Comparison of ENCODE assay signal across 8 cellular contexts in the genomic region with DNA sequence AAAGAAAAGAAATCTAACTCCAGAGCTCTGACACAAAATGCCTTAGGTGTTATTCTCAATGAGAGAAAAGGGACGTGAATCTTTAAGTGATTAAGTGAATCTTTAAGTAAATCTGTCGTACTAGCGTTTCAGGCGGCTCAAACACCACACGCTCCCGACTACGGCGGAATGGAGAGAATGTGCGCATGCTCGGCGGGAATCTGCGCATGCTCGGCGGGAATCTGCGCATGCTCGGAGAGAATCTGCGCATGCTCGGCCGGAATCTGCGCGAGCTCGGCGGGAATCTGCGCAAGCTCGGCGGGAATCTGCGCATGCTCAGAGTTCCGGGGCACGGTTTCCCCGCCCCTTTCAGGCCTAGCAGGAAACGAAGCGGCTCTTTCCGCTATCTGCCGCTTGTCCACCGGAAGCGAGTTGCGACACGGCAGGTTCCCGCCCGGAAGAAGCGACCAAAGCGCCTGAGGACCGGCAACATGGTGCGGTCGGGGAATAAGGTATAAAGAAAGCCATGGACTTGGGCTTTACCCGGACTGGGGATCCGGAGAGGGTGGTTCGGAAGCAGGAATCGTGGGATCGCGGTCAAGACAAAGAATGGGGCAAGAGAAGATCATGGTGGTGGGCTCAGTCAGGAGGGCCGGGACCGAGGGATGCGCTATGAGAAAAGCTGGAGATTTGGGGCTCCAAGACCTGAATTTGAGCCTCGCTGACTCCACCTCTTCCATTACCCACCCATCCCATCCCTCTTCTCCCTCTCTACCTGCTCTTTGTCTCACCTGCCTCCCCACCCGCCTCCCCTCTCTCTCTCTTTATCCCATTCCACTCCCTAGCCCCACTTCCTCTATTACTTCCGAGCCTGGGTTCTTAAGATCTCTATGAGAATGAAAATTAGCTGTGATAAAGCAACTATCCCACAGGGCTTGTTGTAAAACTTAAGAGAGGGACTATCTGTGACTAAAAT. TPM values are rescaled to one million over a fixed set of nuclear protein-coding genes. Genes with fewer than 3 reads are reported as not detected.
DNase-seq lines count a peak whose midpoint lies in the region; ATAC-seq, FAIRE-seq and TF ChIP-seq lines count a peak whose summit lies in the region.

A gene (plus strand): TSS at position 382 of the 955 bp plus-strand sequence. CDS start 89 bp downstream, at position 471.

- H3K36me3 ChIP-seq in SJSA1 (peaks cover 45% of the 10 kb centered on the region), neural cell (ENCODE audit: insufficient read depth, low read length) (peaks cover 3% of the 10 kb centered on the region)

- H4K20me1 ChIP-seq in neural cell (ENCODE audit: insufficient read depth), result no peaks in the 10 kb centered on the region

- peak; percentile 95 for FAIRE-seq in G401.6 (lab: Jason Lieb, UNC)

- no peaks in the 10 kb centered on the region for H3K27me3 Mint-ChIP-seq in stimulated activated naive CD8-positive, alpha-beta T cell treated with anti-CD3 and anti-CD28 coated beads, Interleukin-15, amount 100 ng/mL, for 72 hours

- H3K9ac ChIP-seq in neural cell (ENCODE audit: low read length), result peak within 1 kb of the TSS; percentile 98

- H3K27ac ChIP-seq in SJSA1 (peak within 1 kb of the TSS; percentile 84), neural cell (ENCODE audit: low read length) (peak within 1 kb of the TSS; percentile 97)

- CTCF ChIA-PET in HEK293T (lab: Yijun Ruan, JAX), result interaction anchor here (0.6 to 0.7 kb wide), 2 partner anchors 15 to 31 kb away, joined by 3 to 4 read pairs; no protein-coding TSS in a partner anchor

- DNase-seq in HEK293T (ENCODE audit: extremely low spot score) (peak; percentile 95), MV-4-11 (lab: John Stamatoyannopoulos, UW) (peak; percentile 96), SJSA1 (ENCODE audit: low read depth in 1 of 2, low spot score in 2 of 2) (peak; percentile 97 to 98), fibroblast of villous mesenchyme (ENCODE audit: low read depth) (peak; percentile 98)
- peak; percentile 96 for DNase-seq in activated gamma-delta T cell treated with anti-CD3 and anti-CD28 coated beads, Interleukin-2, amount 50 U/mL, for 16 hours (ENCODE audit: low read depth)
- peak; percentile 95 to 97 for DNase-seq in stimulated activated naive CD8-positive, alpha-beta T cell treated with anti-CD3 and anti-CD28 coated beads, Interleukin-15, amount 100 ng/mL, for 72 hours

- no peaks in the 10 kb centered on the region for H3K27me3 ChIP-seq in SJSA1 (replicated peaks)
- H3K27me3 ChIP-seq in neural cell (ENCODE audit: insufficient read depth, low read depth, low read length), result no peaks in the 10 kb centered on the region

- H3K4me2 ChIP-seq in neural cell (ENCODE audit: low read length), result peak within 1 kb of the TSS; percentile 54

- peak; percentile 78 for ATAC-seq in stimulated activated naive CD8-positive, alpha-beta T cell treated with anti-CD3 and anti-CD28 coated beads, Interleukin-15, amount 100 ng/mL, for 72 hours

- H3F3A ChIP-seq in neural cell (ENCODE audit: insufficient read depth, low read length, poor library complexity, severe bottlenecking), result no peaks in the 10 kb centered on the region

- peak within 1 kb of the TSS; percentile 99 to 100 for H3K4me3 Mint-ChIP-seq in stimulated activated naive CD8-positive, alpha-beta T cell treated with anti-CD3 and anti-CD28 coated beads, Interleukin-15, amount 100 ng/mL, for 72 hours

- POLR2A ChIA-PET in HEK293T (lab: Yijun Ruan, JAX), result interaction anchor here (0.6 to 3.2 kb wide), 9 partner anchors 15 to 389 kb away, joined by 3 to 19 read pairs (median 5); a partner anchor contains a TSS

- peak within 1 kb of the TSS; percentile 99 to 100 for H3K27ac Mint-ChIP-seq in stimulated activated naive CD8-positive, alpha-beta T cell treated with anti-CD3 and anti-CD28 coated beads, Interleukin-15, amount 100 ng/mL, for 72 hours

- peaks cover 53% of the 10 kb centered on the region for H3K4me1 Mint-ChIP-seq in stimulated activated naive CD8-positive, alpha-beta T cell treated with anti-CD3 and anti-CD28 coated beads, Interleukin-15, amount 100 ng/mL, for 72 hours

- TF ChIP-seq EP300 in neural cell (conservative IDR thresholded peaks at IDR 0.05; ENCODE audit: poor library complexity, severe bottlenecking), result no peak

- H3K4me1 ChIP-seq in SJSA1 (replicated peaks), result peaks cover 8% of the 10 kb centered on the region; the same call in 1 of the 2 replicates

- H3K9me3 ChIP-seq in SJSA1 (replicated peaks) (no peaks in the 10 kb centered on the region), neural cell (ENCODE audit: low read length) (no peaks in the 10 kb centered on the region)

- no peak for TF ChIP-seq CTCF in fibroblast of villous mesenchyme (IDR thresholded peaks at IDR 0.05; ENCODE audit: insufficient read depth, low read depth, low read length)
- TF ChIP-seq CTCF in neural cell (IDR thresholded peaks at IDR 0.05; ENCODE audit: poor library complexity, severe bottlenecking), result no peak

- H3K9me2 ChIP-seq in neural cell (ENCODE audit: insufficient read depth, low read length), result no peaks in the 10 kb centered on the region

- peak within 1 kb of the TSS; percentile 69 for H2AFZ ChIP-seq in neural cell (ENCODE audit: low read depth, low read length)

- no peak for TF ChIP-seq RAD21 in neural cell (conservative IDR thresholded peaks at IDR 0.05)

- H3K79me2 ChIP-seq in neural cell (replicated peaks; ENCODE audit: insufficient read depth, low read length), result peaks cover 31% of the 10 kb centered on the region

- H3K9me3 Mint-ChIP-seq in stimulated activated naive CD8-positive, alpha-beta T cell treated with anti-CD3 and anti-CD28 coated beads, Interleukin-15, amount 100 ng/mL, for 72 hours, result no peaks in the 10 kb centered on the region

- H3K4me3 ChIP-seq in SJSA1 (peak within 1 kb of the TSS; percentile 77), fibroblast of villous mesenchyme (ENCODE audit: low read depth, low read length) (peak within 1 kb of the TSS; percentile 99), neural cell (ENCODE audit: low read length) (peak within 1 kb of the TSS; percentile 87)

TF ChIP-seq in HEK293T, 16 proteins besides CTCF, POLR2A, EP300 and RAD21:
- no peak for TF ChIP-seq LEF1 (IDR thresholded peaks at IDR 0.05; ENCODE audit: borderline replicate concordance)
- peak; percentile 42 for TF ChIP-seq ELF4 (IDR thresholded peaks at IDR 0.05)
- peak; percentile 95 for TF ChIP-seq L3MBTL2 (conservative IDR thresholded peaks at IDR 0.05)

TF ChIP-seq in neural cell, 6 proteins besides CTCF, POLR2A, EP300 and RAD21:
- TF ChIP-seq EZH2 (IDR thresholded peaks at IDR 0.05; ENCODE audit: borderline replicate concordance, insufficient read depth, low read length, poor library complexity, severe bottlenecking) (no peak), SMC3 (conservative IDR thresholded peaks at IDR 0.05; ENCODE audit: poor library complexity) (no peak), POLR2AphosphoS5 (IDR thresholded peaks at IDR 0.05) (peak; percentile 97), TAF1 (IDR thresholded peaks at IDR 0.05; ENCODE audit: low read depth) (peak; percentile 96), MXI1 (conservative IDR thresholded peaks at IDR 0.05; ENCODE audit: poor library complexity, severe bottlenecking) (peak; percentile 85)
- TF ChIP-seq, protein P1, sequence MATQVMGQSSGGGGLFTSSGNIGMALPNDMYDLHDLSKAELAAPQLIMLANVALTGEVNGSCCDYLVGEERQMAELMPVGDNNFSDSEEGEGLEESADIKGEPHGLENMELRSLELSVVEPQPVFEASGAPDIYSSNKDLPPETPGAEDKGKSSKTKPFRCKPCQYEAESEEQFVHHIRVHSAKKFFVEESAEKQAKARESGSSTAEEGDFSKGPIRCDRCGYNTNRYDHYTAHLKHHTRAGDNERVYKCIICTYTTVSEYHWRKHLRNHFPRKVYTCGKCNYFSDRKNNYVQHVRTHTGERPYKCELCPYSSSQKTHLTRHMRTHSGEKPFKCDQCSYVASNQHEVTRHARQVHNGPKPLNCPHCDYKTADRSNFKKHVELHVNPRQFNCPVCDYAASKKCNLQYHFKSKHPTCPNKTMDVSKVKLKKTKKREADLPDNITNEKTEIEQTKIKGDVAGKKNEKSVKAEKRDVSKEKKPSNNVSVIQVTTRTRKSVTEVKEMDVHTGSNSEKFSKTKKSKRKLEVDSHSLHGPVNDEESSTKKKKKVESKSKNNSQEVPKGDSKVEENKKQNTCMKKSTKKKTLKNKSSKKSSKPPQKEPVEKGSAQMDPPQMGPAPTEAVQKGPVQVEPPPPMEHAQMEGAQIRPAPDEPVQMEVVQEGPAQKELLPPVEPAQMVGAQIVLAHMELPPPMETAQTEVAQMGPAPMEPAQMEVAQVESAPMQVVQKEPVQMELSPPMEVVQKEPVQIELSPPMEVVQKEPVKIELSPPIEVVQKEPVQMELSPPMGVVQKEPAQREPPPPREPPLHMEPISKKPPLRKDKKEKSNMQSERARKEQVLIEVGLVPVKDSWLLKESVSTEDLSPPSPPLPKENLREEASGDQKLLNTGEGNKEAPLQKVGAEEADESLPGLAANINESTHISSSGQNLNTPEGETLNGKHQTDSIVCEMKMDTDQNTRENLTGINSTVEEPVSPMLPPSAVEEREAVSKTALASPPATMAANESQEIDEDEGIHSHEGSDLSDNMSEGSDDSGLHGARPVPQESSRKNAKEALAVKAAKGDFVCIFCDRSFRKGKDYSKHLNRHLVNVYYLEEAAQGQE (IDR thresholded peaks at IDR 0.05; ENCODE audit: borderline replicate concordance), result peak; percentile 90

RNA-seq across cellular contexts. Expression of the gene that starts here (rescaled TPM):
- total RNA-seq in SJSA1 (2014; rRNA removed; shearing (Covaris generic)), result 299 and 387 TPM in 2 replicates
- total RNA-seq in fibroblast of villous mesenchyme, result 220 and 278 TPM in 2 replicates
- 270 and 279 TPM in 2 replicates for polyA plus RNA-seq in neural cell
- polyA minus RNA-seq in neural cell, result 609 and 718 TPM in 2 replicates

Comparison
In these comparisons a context has a peak if more than half of its experiments do, and no peak if none do; other contexts are left out.
1. Peak in every context shown above with its lines: DNase-seq, ATAC-seq, H3K4me3 ChIP-seq and H3K27ac ChIP-seq.